ENCODE assay signal across 14 cellular contexts in genomic region chr1:229756666-229757065, GRCh38.
DNase-seq lines count a peak whose midpoint lies in the region; ATAC-seq, FAIRE-seq and TF ChIP-seq lines count a peak whose summit lies in the region.
"Had no signal": no experiment of that assay in that cellular context is flagged by ENCODE, and none has a peak within 500 bp of the region (broad histone marks: within the 10 kb centered on the region; RNA-seq: fewer than 3 reads in every experiment).

No MANE protein-coding gene starts in this region.

- no peak for TF ChIP-seq POLR2A in testis (IDR thresholded peaks at IDR 0.05)

- H3K9me3 ChIP-seq in left ventricle myocardium inferior (replicated peaks), result peaks cover 24% of the 10 kb centered on the region
- no peaks in the 10 kb centered on the region for H3K9me3 ChIP-seq in testis

- no peak overlapping the region for H3K4me3 ChIP-seq in left ventricle myocardium inferior
- H3K4me3 ChIP-seq in testis, result no peak overlapping the region
- H3K4me3 ChIP-seq: GM23338, tibial artery had no signal

- H3K27me3 ChIP-seq in left ventricle myocardium inferior (ENCODE audit: low read depth), result no peaks in the 10 kb centered on the region
- no peaks in the 10 kb centered on the region for H3K27me3 ChIP-seq in testis
- H3K27me3 ChIP-seq: tibial artery had no signal

- H3K4me1 ChIP-seq in left ventricle myocardium inferior (no peaks in the 10 kb centered on the region), testis (no peaks in the 10 kb centered on the region)
- H3K4me1 ChIP-seq: tibial artery had no signal

- no peak for FAIRE-seq in urothelium cell line (lab: Jason Lieb, UNC)

- H3K27ac ChIP-seq in left ventricle myocardium inferior (replicated peaks), result no peak overlapping the region
- no peak overlapping the region for H3K27ac ChIP-seq in testis
- H3K27ac ChIP-seq: 22Rv1, tibial artery had no signal

- 82 to 85% methylated on average over 3 to 4 of the region's 4 CpGs for WGBS in testis, 2 donors

- no peaks in the 10 kb centered on the region for H3K36me3 ChIP-seq in left ventricle myocardium inferior
- H3K36me3 ChIP-seq in testis (ENCODE audit: low read depth, missing control alignments), result no peaks in the 10 kb centered on the region
- H3K36me3 ChIP-seq: tibial artery had no signal

- ATAC-seq in HG02852 (IDR thresholded peaks at IDR 0.05; ENCODE audit: unreplicated experiment), result no peak
- ATAC-seq: GM23338, left lobe of liver had no signal

- DNase-seq in DMS53 (lab: John Stamatoyannopoulos, UW), result peak; percentile 8
- DNase-seq in DMS53 treated with DMSO at 0.1 percent for 48 hours (lab: John Stamatoyannopoulos, UW; ENCODE audit: unreplicated experiment), result no peak
- DNase-seq in SW480 (ENCODE audit: low spot score), result peak; percentile 22
- DNase-seq in fibroblast of the conjunctiva (ENCODE audit: low read depth), result peak; percentile 5
- DNase-seq in urothelium cell line (ENCODE audit: low spot score), result peak; percentile 57
- no peak for DNase-seq in left ventricle myocardium inferior
- no peak for DNase-seq in testis
- DNase-seq: activated naive CD4-positive, alpha-beta T cell treated with anti-CD3 and anti-CD28 coated beads for 36 hours; NCI-H510A treated with DMSO at 0.1 percent for 48 hours; tibial artery had no signal

- no peak for TF ChIP-seq CTCF in left ventricle myocardium inferior (IDR thresholded peaks at IDR 0.05; ENCODE audit: borderline replicate concordance)
- TF ChIP-seq CTCF in testis (IDR thresholded peaks at IDR 0.05), result no peak

- intact Hi-C loops in left ventricle myocardium inferior (cut with micrococcal nuclease), result no loop called here
- intact Hi-C loops in testis (cut with DNase I; ENCODE audit: low total_unique reads), result no loop called here

Comparison
In these comparisons a context has a peak if more than half of its experiments do, and no peak if none do; other contexts are left out.
1. DNase-seq: peak in DMS53 (single experiment), SW480 (single experiment), fibroblast of the conjunctiva (single experiment) and urothelium cell line (single experiment); none in DMS53 treated with DMSO at 0.1 percent for 48 hours (single experiment), left ventricle myocardium inferior (single experiment) and testis (single experiment).